ENCODE assay signal across 22 cellular contexts in the genomic region with DNA sequence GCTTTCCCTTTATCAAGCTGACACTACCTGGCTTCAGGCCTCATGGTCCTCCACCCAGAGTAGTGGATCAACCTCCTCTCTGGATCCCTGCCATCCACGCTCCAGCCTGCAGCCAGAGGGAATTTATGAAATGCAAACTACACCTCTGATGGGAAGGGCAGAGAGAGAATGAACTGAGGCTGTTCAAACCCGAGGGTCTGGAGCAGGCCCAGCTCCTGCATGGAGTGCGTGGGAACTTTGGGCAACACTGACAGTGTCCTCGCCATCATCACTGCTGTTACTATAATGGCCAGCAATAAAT.
"Had no signal": no experiment of that assay in that cellular context is flagged by ENCODE, and none has a peak within 500 bp of the region (broad histone marks: within the 10 kb centered on the region; RNA-seq: fewer than 3 reads in every experiment).

No MANE protein-coding gene starts in this region.

- H3K27me3 ChIP-seq: adrenal gland, ovary, tibial nerve, uterus had no signal

- H3K9me3 ChIP-seq: gastrocnemius medialis, neutrophil, ovary had no signal

- H3K27ac Mint-ChIP-seq: activated naive CD8-positive, alpha-beta T cell; memory B cell; naive thymus-derived CD4-positive, alpha-beta T cell; stimulated activated effector memory CD8-positive, alpha-beta T cell treated with anti-CD3 and anti-CD28 coated beads, Interleukin-12 subunit alpha, Interleukin-12 subunit beta, amount 100 ng/mL, for 72 hours; stimulated activated naive CD8-positive, alpha-beta T cell treated with anti-CD3 and anti-CD28 coated beads, Interleukin-15, amount 100 ng/mL, for 72 hours had no signal

- H3K4me3 Mint-ChIP-seq: activated naive CD8-positive, alpha-beta T cell; memory B cell; naive thymus-derived CD4-positive, alpha-beta T cell; stimulated activated effector memory CD8-positive, alpha-beta T cell treated with anti-CD3 and anti-CD28 coated beads, Interleukin-12 subunit alpha, Interleukin-12 subunit beta, amount 100 ng/mL, for 72 hours; stimulated activated naive CD8-positive, alpha-beta T cell treated with anti-CD3 and anti-CD28 coated beads, Interleukin-15, amount 100 ng/mL, for 72 hours had no signal

- FAIRE-seq: astrocyte had no signal

- DNase-seq: activated CD4-positive, alpha-beta T cell treated with anti-CD3 and anti-CD28 coated beads for 1 hour; activated naive CD4-positive, alpha-beta T cell; activated T-cell treated with anti-CD3 and anti-CD28 coated beads, Interleukin-2, amount 50 U/mL, for 1 hour; adrenal gland; central memory CD4-positive, alpha-beta T cell; esophagus squamous epithelium; gastrocnemius medialis; hypothalamus; naive thymus-derived CD4-positive, alpha-beta T cell; ovary; stimulated activated CD4-positive, alpha-beta T cell treated with anti-CD3 and anti-CD28 coated beads, Interleukin-2, amount 100 ng/mL, for 24 hours; stimulated activated naive CD8-positive, alpha-beta T cell treated with anti-CD3 and anti-CD28 coated beads, Interleukin-15, amount 100 ng/mL, for 72 hours; T-helper 9 cell; uterus had no signal

- H3K4me3 ChIP-seq: adrenal gland, dorsolateral prefrontal cortex, esophagus squamous epithelium, gastrocnemius medialis, ovary, skin epidermis, tibial nerve, uterus had no signal

- H3K4me1 ChIP-seq: adrenal gland, gastrocnemius medialis, uterus had no signal

- H3K36me3 ChIP-seq: adrenal gland, esophagus squamous epithelium, gastrocnemius medialis, neutrophil, ovary, tibial nerve, uterus had no signal

- ATAC-seq: gastrocnemius medialis; naive thymus-derived CD4-positive, alpha-beta T cell had no signal

- H3K4me1 Mint-ChIP-seq: memory B cell; naive thymus-derived CD4-positive, alpha-beta T cell; stimulated activated effector memory CD8-positive, alpha-beta T cell treated with anti-CD3 and anti-CD28 coated beads, Interleukin-12 subunit alpha, Interleukin-12 subunit beta, amount 100 ng/mL, for 72 hours; stimulated activated naive CD8-positive, alpha-beta T cell treated with anti-CD3 and anti-CD28 coated beads, Interleukin-15, amount 100 ng/mL, for 72 hours had no signal

- H3K27ac ChIP-seq: adrenal gland, dorsolateral prefrontal cortex, neutrophil, ovary, skin epidermis, uterus had no signal

- H3K36me3 Mint-ChIP-seq: activated naive CD8-positive, alpha-beta T cell; memory B cell; naive thymus-derived CD4-positive, alpha-beta T cell; stimulated activated effector memory CD8-positive, alpha-beta T cell treated with anti-CD3 and anti-CD28 coated beads, Interleukin-12 subunit alpha, Interleukin-12 subunit beta, amount 100 ng/mL, for 72 hours had no signal
